8 cellular contexts compared by ENCODE assay signal in the genomic region with DNA sequence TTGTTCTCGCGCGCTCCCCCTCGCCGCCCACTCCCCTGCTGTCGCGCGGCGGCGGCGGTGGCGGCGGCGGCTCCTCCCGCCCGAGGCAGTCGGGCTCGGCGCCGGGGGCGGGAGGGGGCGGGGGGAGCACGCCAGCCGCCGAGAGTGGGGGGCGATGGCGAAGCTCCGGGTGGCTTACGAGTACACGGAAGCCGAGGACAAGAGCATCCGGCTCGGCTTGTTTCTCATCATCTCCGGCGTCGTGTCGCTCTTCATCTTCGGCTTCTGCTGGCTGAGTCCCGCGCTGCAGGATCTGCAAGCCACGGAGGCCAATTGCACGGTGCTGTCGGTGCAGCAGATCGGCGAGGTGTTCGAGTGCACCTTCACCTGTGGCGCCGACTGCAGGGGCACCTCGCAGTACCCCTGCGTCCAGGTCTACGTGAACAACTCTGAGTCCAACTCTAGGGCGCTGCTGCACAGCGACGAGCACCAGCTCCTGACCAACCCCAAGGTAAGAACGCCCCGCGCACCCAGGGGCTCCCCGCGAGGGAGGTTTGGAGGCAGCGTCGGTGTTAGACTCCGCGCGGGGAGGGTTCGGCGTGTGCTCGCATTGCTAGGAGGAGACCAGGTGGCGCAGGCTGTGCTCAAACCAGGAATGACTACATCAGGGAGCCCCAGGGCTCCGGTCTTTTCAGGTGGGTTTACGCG. TPM values are rescaled to one million over a fixed set of nuclear protein-coding genes. Genes with fewer than 3 reads are reported as not detected.
A peak's percentile ranks its signal among the peaks of the same experiment; 100 is the strongest.
DNase-seq lines count a peak whose midpoint lies in the region; ATAC-seq and TF ChIP-seq lines count a peak whose summit lies in the region.

No MANE protein-coding gene starts in this region.

- peaks cover 39% of the 10 kb centered on the region for H3K27me3 Mint-ChIP-seq in activated CD4-positive, alpha-beta T cell treated with anti-CD3 and anti-CD28 coated beads, Interleukin-2, amount 10 ng/mL, durations not matched to agents 24 days and 14 days

- H3K9me3 Mint-ChIP-seq in activated CD4-positive, alpha-beta T cell treated with anti-CD3 and anti-CD28 coated beads, Interleukin-2, amount 10 ng/mL, durations not matched to agents 24 days and 14 days = no peaks in the 10 kb centered on the region

- H3K36me3 ChIP-seq in colonic mucosa = no peaks in the 10 kb centered on the region
- H3K36me3 ChIP-seq in lower lobe of right lung = no peaks in the 10 kb centered on the region

- ATAC-seq in HG02884 (IDR thresholded peaks at IDR 0.05; ENCODE audit: unreplicated experiment) (peak; percentile 38), lower lobe of right lung (peak; percentile 36 to 53)

- peaks cover 2% of the 10 kb centered on the region for H3K36me3 Mint-ChIP-seq in activated CD4-positive, alpha-beta T cell treated with anti-CD3 and anti-CD28 coated beads, Interleukin-2, amount 10 ng/mL, durations not matched to agents 24 days and 14 days (ENCODE audit: low read depth)

- H3K27ac ChIP-seq in colonic mucosa = no peak overlapping the region
- peak overlapping the region; percentile 59 for H3K27ac ChIP-seq in lower lobe of right lung

- intact Hi-C loops in activated CD4-positive, alpha-beta T cell treated with anti-CD3 and anti-CD28 coated beads, Interleukin-2, amount 10 ng/mL, durations not matched to agents 24 days and 14 days (cut with micrococcal nuclease) = loop anchor here (1.0 kb wide), 1 partner anchor 124 kb away; no protein-coding TSS in a partner anchor
- intact Hi-C loops in colonic mucosa (cut with DNase I) = loop anchor here (10.0 kb wide), 1 partner anchor 208 kb away; no protein-coding TSS in a partner anchor
- intact Hi-C loops in lower lobe of right lung (cut with DNase I) = no loop called here

- TF ChIP-seq CTCF in colonic mucosa (IDR thresholded peaks at IDR 0.05) (no peak), lower lobe of right lung (IDR thresholded peaks at IDR 0.05) (no peak)

- peak; percentile 12 for DNase-seq in NCI-H1694 treated with DMSO at 0.1 percent for 48 hours (lab: John Stamatoyannopoulos, UW)
- no peak for DNase-seq in NCI-H1694 (lab: John Stamatoyannopoulos, UW)
- DNase-seq in NCI-H2171 (lab: John Stamatoyannopoulos, UW) = peak; percentile 56
- DNase-seq in activated CD4-positive, alpha-beta T cell treated with anti-CD3 and anti-CD28 coated beads, Interleukin-2, amount 10 ng/mL, durations not matched to agents 24 days and 14 days = peak; percentile 89
- DNase-seq in colonic mucosa = peak; percentile 37
- DNase-seq in lower lobe of right lung = peak; percentile 55
- DNase-seq in stimulated activated CD8-positive, alpha-beta memory T cell treated with anti-CD3 and anti-CD28 coated beads, Interleukin-12 subunit alpha, Interleukin-12 subunit beta, amount 100 ng/mL, for 1 hour (ENCODE audit: low read depth) = peak; percentile 40

- peak overlapping the region; percentile 92 for H3K4me3 Mint-ChIP-seq in activated CD4-positive, alpha-beta T cell treated with anti-CD3 and anti-CD28 coated beads, Interleukin-2, amount 10 ng/mL, durations not matched to agents 24 days and 14 days

- H3K27me3 ChIP-seq in colonic mucosa (peaks cover 11% of the 10 kb centered on the region), lower lobe of right lung (ENCODE audit: low read depth) (peaks cover 17% of the 10 kb centered on the region)

- peak overlapping the region; percentile 58 for H3K27ac Mint-ChIP-seq in activated CD4-positive, alpha-beta T cell treated with anti-CD3 and anti-CD28 coated beads, Interleukin-2, amount 10 ng/mL, durations not matched to agents 24 days and 14 days

- peaks cover 17% of the 10 kb centered on the region for H3K4me1 Mint-ChIP-seq in activated CD4-positive, alpha-beta T cell treated with anti-CD3 and anti-CD28 coated beads, Interleukin-2, amount 10 ng/mL, durations not matched to agents 24 days and 14 days

- peaks cover 6% of the 10 kb centered on the region for H3K4me1 ChIP-seq in colonic mucosa
- H3K4me1 ChIP-seq in lower lobe of right lung = peaks cover 9% of the 10 kb centered on the region

- peak overlapping the region; percentile 55 to 60 for H3K9ac ChIP-seq in colonic mucosa (ENCODE audit: low read depth in 2 of 2, low read length in 2 of 2)

- H3K9me3 ChIP-seq in colonic mucosa (no peaks in the 10 kb centered on the region), lower lobe of right lung (no peaks in the 10 kb centered on the region)

- H3K4me3 ChIP-seq in colonic mucosa (peak overlapping the region; percentile 65), lower lobe of right lung (peak overlapping the region; percentile 73)

RNA-seq across cellular contexts. Expression of gene KCNMB4, which starts 0.6 kb away (rescaled TPM):
- 0.17 and 0.19 TPM in 2 replicates for total RNA-seq in activated CD4-positive, alpha-beta T cell treated with anti-CD3 and anti-CD28 coated beads, Interleukin-2, amount 10 ng/mL, durations not matched to agents 24 days and 14 days
- 1 to 10 TPM in 1 of 2 donors, under 1 TPM in 1; 0.35 to 1.3 TPM for total RNA-seq in colonic mucosa
- total RNA-seq in lower lobe of right lung = 4.5 TPM
